ENCODE assay signal across 12 cellular contexts in the genomic region with DNA sequence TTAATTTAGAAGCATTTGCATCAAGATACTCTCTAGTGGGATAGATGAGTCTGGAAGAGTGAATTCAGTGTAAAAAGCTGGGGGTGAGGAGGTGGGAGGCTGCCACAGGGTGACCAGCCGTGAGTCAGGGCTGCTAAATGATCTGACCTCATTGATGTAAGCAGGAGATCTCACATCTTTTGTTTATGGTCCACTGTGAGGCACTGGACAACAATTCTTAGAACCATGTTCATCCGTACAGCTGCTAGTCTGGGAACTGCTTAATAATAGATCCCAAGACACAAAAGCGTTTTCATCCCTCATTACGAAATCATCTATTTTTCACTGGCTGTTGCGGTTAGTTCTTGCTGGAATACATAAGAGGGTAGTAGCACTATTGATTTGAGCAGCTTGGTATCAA. TPM values are rescaled to one million over a fixed set of nuclear protein-coding genes. Genes with fewer than 3 reads are reported as not detected.
DNase-seq lines count a peak whose midpoint lies in the region; ATAC-seq and TF ChIP-seq lines count a peak whose summit lies in the region.
"Had no signal": no experiment of that assay in that cellular context is flagged by ENCODE, and none has a peak within 500 bp of the region (broad histone marks: within the 10 kb centered on the region; RNA-seq: fewer than 3 reads in every experiment).

No MANE protein-coding gene starts in this region.

- H3K4me1 Mint-ChIP-seq in activated T-helper 17 cell treated with anti-CD3 and anti-CD28 coated beads, Interleukin-2, amount 50 U/mL, for 72 hours: peaks cover 45% of the 10 kb centered on the region

- H3K27me3 ChIP-seq in osteoblast (ENCODE audit: insufficient read depth, low read length): no peaks in the 10 kb centered on the region

- no peak for ATAC-seq in HG03175 (IDR thresholded peaks at IDR 0.05; ENCODE audit: unreplicated experiment)
- ATAC-seq in activated T-helper 17 cell treated with anti-CD3 and anti-CD28 coated beads, Interleukin-2, amount 50 U/mL, for 72 hours (replicated peaks): no peak

- H3K36me3 Mint-ChIP-seq in activated T-helper 17 cell treated with anti-CD3 and anti-CD28 coated beads, Interleukin-2, amount 50 U/mL, for 72 hours (ENCODE audit: low read depth): peaks cover 45% of the 10 kb centered on the region

- H3K27me3 Mint-ChIP-seq in activated T-helper 17 cell treated with anti-CD3 and anti-CD28 coated beads, Interleukin-2, amount 50 U/mL, for 72 hours: no peaks in the 10 kb centered on the region

- peaks cover 12% of the 10 kb centered on the region for H3K36me3 ChIP-seq in osteoblast (ENCODE audit: insufficient read depth, low read length)

- no peak overlapping the region for H3K4me3 ChIP-seq in fibroblast of the aortic adventitia (ENCODE audit: low read depth, low read length)
- H3K4me3 ChIP-seq in osteoblast (ENCODE audit: insufficient read depth, low read length): no peak overlapping the region

- peak overlapping the region; percentile 67 for H3K27ac ChIP-seq in osteoblast (ENCODE audit: low read depth, low read length)

- H3K4me1 ChIP-seq in osteoblast (ENCODE audit: insufficient read depth, low read length): peaks cover 46% of the 10 kb centered on the region

- no peak overlapping the region for H2AFZ ChIP-seq in osteoblast (ENCODE audit: low read length)

- peaks cover 10% of the 10 kb centered on the region for H4K20me1 ChIP-seq in osteoblast (ENCODE audit: insufficient read depth, low read length)

- no peaks in the 10 kb centered on the region for H3K9me3 Mint-ChIP-seq in activated T-helper 17 cell treated with anti-CD3 and anti-CD28 coated beads, Interleukin-2, amount 50 U/mL, for 72 hours
- H3K9me3 Mint-ChIP-seq: T-helper 1 cell treated with Interleukin-12 subunit alpha and Interleukin-12 subunit beta and Interleukin-4 antibody, amounts not matched to agents 30 μg/mL and 1 μg/mL, for 36 hours had no signal

- H3K4me2 ChIP-seq in osteoblast (ENCODE audit: insufficient read depth, low read length): peak overlapping the region; percentile 9

- peak; percentile 68 for DNase-seq in AG09319 (ENCODE audit: extremely low read depth, low read depth)
- peak; percentile 26 for DNase-seq in RKO (ENCODE audit: low spot score)
- peak; percentile 92 for DNase-seq in fibroblast of the aortic adventitia (ENCODE audit: low read depth)
- peak; percentile 86 for DNase-seq in osteoblast (ENCODE audit: insufficient read length, low spot score, missing footprints)
- no peak for DNase-seq in HT-29 (ENCODE audit: low spot score)
- no peak for DNase-seq in NCI-H510A treated with DMSO at 0.1 percent for 48 hours (lab: John Stamatoyannopoulos, UW)
- DNase-seq: activated naive CD4-positive, alpha-beta T cell treated with Interleukin-2 at 50 U/mL for 16 hours; DND-41; NCI-H2029 treated with DMSO at 0.1 percent for 48 hours had no signal

- TF ChIP-seq CTCF in AG09319 (IDR thresholded peaks at IDR 0.05; ENCODE audit: low read depth, low read length) (no peak), fibroblast of the aortic adventitia (IDR thresholded peaks at IDR 0.05; ENCODE audit: insufficient read depth, low read length) (no peak), osteoblast (IDR thresholded peaks at IDR 0.05; ENCODE audit: extremely low read depth, low read depth, low read length) (no peak)

- H3K79me2 ChIP-seq in osteoblast (ENCODE audit: insufficient read depth, low read length): peaks cover 91% of the 10 kb centered on the region

- no peaks in the 10 kb centered on the region for H3K9me3 ChIP-seq in osteoblast (ENCODE audit: low read depth, low read length)

- H3K27ac Mint-ChIP-seq in activated T-helper 17 cell treated with anti-CD3 and anti-CD28 coated beads, Interleukin-2, amount 50 U/mL, for 72 hours: no peak overlapping the region
- H3K27ac Mint-ChIP-seq: T-helper 1 cell treated with Interleukin-12 subunit alpha and Interleukin-12 subunit beta and Interleukin-4 antibody, amounts not matched to agents 30 μg/mL and 1 μg/mL, for 36 hours had no signal

- H3K4me3 Mint-ChIP-seq in activated T-helper 17 cell treated with anti-CD3 and anti-CD28 coated beads, Interleukin-2, amount 50 U/mL, for 72 hours: no peak overlapping the region
- H3K4me3 Mint-ChIP-seq: T-helper 1 cell treated with Interleukin-12 subunit alpha and Interleukin-12 subunit beta and Interleukin-4 antibody, amounts not matched to agents 30 μg/mL and 1 μg/mL, for 36 hours had no signal

RNA-seq across cellular contexts. Expression of a gene that starts 14.1 kb away (rescaled TPM):
- total RNA-seq in fibroblast of the aortic adventitia (ENCODE audit: low replicate concordance): 22.3 and 41.8 TPM in 2 replicates
- total RNA-seq in osteoblast: 25.3 and 27.7 TPM in 2 replicates
- total RNA-seq in HT-29 (2014; rRNA removed; shearing (Covaris generic)): 74.3 and 76.6 TPM in 2 replicates
- total RNA-seq in activated T-helper 17 cell treated with anti-CD3 and anti-CD28 coated beads, Interleukin-2, amount 50 U/mL, for 72 hours: 1 to 10 TPM; 4.3 to 5.5 TPM

Comparison
In these comparisons a context has a peak if more than half of its experiments do, and no peak if none do; other contexts are left out.
1. DNase-seq: peak in AG09319 (single experiment), RKO (single experiment), fibroblast of the aortic adventitia (single experiment) and osteoblast (single experiment); none in HT-29 (single experiment) and NCI-H510A treated with DMSO at 0.1 percent for 48 hours (single experiment).